In the genomic region with DNA sequence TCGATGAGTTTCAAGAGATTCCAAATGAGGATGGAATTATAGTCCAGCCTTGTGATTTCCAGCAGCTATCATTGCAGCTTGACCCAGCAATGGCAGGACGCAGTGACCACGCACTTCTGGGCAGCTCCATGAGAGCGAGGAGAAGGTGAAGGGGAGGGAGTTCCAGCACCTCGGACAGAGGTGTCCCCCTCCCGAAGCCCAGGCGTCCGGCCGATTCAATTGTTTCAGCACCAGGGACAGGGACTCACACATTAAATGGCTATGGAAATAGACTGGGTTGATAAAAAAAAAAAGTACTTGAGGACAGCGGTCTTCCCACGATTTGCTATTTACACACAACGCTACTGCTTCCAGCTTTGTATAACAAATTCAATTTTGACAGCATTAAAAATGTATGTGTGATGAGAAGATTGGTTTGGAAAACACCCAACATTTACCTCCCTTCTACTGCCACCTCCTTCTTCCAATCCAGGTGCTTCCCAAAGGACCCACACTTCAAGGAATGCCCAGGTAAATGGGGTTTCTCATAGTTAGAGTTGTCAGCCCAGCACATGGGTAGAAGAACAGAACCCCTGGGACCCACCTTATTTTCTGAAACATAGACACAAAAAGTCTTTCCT, we compare ENCODE assay signal across 1 cellular context.
A peak's percentile ranks its signal among the peaks of the same experiment; 100 is the strongest.
TF ChIP-seq lines count a peak whose summit lies in the region.

No MANE protein-coding gene starts in this region.

TF ChIP-seq in HepG2, 621 proteins besides CTCF, POLR2A, EP300 and RAD21 (continued from another document and continues in another):
- peak; percentile 30 for TF ChIP-seq ZNF687 (CRISPR knock-in tag; IDR thresholded peaks at IDR 0.05)
- TF ChIP-seq TBX3 (IDR thresholded peaks at IDR 0.05; ENCODE audit: borderline replicate concordance) = no peak
- TF ChIP-seq ZNF431 (CRISPR knock-in tag; IDR thresholded peaks at IDR 0.05; ENCODE audit: borderline replicate concordance, low read depth) = peak; percentile 93
- no peak for TF ChIP-seq TBP (CRISPR knock-in tag; IDR thresholded peaks at IDR 0.05)
- TF ChIP-seq GFI1 (CRISPR knock-in tag; IDR thresholded peaks at IDR 0.05; ENCODE audit: borderline replicate concordance) = peak; percentile 58; the same call in 1 of the 2 replicates
- TF ChIP-seq ZSCAN31 (CRISPR knock-in tag; IDR thresholded peaks at IDR 0.05; ENCODE audit: low read depth) = peak; percentile 81; the same call in 1 of the 2 replicates
- TF ChIP-seq KAT2B (IDR thresholded peaks at IDR 0.05; ENCODE audit: borderline replicate concordance, low read depth, low read length) = no peak
- TF ChIP-seq, protein P1, sequence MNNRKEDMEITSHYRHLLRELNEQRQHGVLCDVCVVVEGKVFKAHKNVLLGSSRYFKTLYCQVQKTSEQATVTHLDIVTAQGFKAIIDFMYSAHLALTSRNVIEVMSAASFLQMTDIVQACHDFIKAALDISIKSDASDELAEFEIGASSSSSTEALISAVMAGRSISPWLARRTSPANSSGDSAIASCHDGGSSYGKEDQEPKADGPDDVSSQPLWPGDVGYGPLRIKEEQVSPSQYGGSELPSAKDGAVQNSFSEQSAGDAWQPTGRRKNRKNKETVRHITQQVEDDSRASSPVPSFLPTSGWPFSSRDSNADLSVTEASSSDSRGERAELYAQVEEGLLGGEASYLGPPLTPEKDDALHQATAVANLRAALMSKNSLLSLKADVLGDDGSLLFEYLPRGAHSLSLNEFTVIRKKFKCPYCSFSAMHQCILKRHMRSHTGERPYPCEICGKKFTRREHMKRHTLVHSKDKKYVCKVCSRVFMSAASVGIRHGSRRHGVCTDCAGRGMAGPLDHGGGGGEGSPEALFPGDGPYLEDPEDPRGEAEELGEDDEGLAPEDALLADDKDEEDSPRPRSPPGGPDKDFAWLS (CRISPR knock-in tag; IDR thresholded peaks at IDR 0.05; ENCODE audit: borderline replicate concordance) = no peak
- peak; percentile 52; the same call in 1 of the 2 replicates for TF ChIP-seq FOXA3 (CRISPR knock-in tag; IDR thresholded peaks at IDR 0.05)
- peak; percentile 94 for TF ChIP-seq TP53 (CRISPR knock-in tag; conservative IDR thresholded peaks at IDR 0.05)
- peak; percentile 89; the same call in 1 of the 2 replicates for TF ChIP-seq FOXK1 (CRISPR knock-in tag; IDR thresholded peaks at IDR 0.05; ENCODE audit: borderline replicate concordance, low read depth)
- TF ChIP-seq ZNF75D (CRISPR knock-in tag; IDR thresholded peaks at IDR 0.05; ENCODE audit: borderline replicate concordance) = peak; percentile 95
- peak; percentile 78 for TF ChIP-seq ETV5 (CRISPR knock-in tag; IDR thresholded peaks at IDR 0.05; ENCODE audit: borderline replicate concordance)
- TF ChIP-seq, protein P2, sequence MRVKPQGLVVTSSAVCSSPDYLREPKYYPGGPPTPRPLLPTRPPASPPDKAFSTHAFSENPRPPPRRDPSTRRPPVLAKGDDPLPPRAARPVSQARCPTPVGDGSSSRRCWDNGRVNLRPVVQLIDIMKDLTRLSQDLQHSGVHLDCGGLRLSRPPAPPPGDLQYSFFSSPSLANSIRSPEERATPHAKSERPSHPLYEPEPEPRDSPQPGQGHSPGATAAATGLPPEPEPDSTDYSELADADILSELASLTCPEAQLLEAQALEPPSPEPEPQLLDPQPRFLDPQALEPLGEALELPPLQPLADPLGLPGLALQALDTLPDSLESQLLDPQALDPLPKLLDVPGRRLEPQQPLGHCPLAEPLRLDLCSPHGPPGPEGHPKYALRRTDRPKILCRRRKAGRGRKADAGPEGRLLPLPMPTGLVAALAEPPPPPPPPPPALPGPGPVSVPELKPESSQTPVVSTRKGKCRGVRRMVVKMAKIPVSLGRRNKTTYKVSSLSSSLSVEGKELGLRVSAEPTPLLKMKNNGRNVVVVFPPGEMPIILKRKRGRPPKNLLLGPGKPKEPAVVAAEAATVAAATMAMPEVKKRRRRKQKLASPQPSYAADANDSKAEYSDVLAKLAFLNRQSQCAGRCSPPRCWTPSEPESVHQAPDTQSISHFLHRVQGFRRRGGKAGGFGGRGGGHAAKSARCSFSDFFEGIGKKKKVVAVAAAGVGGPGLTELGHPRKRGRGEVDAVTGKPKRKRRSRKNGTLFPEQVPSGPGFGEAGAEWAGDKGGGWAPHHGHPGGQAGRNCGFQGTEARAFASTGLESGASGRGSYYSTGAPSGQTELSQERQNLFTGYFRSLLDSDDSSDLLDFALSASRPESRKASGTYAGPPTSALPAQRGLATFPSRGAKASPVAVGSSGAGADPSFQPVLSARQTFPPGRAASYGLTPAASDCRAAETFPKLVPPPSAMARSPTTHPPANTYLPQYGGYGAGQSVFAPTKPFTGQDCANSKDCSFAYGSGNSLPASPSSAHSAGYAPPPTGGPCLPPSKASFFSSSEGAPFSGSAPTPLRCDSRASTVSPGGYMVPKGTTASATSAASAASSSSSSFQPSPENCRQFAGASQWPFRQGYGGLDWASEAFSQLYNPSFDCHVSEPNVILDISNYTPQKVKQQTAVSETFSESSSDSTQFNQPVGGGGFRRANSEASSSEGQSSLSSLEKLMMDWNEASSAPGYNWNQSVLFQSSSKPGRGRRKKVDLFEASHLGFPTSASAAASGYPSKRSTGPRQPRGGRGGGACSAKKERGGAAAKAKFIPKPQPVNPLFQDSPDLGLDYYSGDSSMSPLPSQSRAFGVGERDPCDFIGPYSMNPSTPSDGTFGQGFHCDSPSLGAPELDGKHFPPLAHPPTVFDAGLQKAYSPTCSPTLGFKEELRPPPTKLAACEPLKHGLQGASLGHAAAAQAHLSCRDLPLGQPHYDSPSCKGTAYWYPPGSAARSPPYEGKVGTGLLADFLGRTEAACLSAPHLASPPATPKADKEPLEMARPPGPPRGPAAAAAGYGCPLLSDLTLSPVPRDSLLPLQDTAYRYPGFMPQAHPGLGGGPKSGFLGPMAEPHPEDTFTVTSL (CRISPR knock-in tag; IDR thresholded peaks at IDR 0.05; ENCODE audit: borderline replicate concordance) = no peak
- peak; percentile 94; the same call in 1 of the 2 replicates for TF ChIP-seq IRF9 (CRISPR knock-in tag; IDR thresholded peaks at IDR 0.05; ENCODE audit: borderline replicate concordance)
- no peak for TF ChIP-seq ZNF350 (CRISPR knock-in tag; IDR thresholded peaks at IDR 0.05; ENCODE audit: borderline replicate concordance, low read depth)
- TF ChIP-seq, protein P3, sequence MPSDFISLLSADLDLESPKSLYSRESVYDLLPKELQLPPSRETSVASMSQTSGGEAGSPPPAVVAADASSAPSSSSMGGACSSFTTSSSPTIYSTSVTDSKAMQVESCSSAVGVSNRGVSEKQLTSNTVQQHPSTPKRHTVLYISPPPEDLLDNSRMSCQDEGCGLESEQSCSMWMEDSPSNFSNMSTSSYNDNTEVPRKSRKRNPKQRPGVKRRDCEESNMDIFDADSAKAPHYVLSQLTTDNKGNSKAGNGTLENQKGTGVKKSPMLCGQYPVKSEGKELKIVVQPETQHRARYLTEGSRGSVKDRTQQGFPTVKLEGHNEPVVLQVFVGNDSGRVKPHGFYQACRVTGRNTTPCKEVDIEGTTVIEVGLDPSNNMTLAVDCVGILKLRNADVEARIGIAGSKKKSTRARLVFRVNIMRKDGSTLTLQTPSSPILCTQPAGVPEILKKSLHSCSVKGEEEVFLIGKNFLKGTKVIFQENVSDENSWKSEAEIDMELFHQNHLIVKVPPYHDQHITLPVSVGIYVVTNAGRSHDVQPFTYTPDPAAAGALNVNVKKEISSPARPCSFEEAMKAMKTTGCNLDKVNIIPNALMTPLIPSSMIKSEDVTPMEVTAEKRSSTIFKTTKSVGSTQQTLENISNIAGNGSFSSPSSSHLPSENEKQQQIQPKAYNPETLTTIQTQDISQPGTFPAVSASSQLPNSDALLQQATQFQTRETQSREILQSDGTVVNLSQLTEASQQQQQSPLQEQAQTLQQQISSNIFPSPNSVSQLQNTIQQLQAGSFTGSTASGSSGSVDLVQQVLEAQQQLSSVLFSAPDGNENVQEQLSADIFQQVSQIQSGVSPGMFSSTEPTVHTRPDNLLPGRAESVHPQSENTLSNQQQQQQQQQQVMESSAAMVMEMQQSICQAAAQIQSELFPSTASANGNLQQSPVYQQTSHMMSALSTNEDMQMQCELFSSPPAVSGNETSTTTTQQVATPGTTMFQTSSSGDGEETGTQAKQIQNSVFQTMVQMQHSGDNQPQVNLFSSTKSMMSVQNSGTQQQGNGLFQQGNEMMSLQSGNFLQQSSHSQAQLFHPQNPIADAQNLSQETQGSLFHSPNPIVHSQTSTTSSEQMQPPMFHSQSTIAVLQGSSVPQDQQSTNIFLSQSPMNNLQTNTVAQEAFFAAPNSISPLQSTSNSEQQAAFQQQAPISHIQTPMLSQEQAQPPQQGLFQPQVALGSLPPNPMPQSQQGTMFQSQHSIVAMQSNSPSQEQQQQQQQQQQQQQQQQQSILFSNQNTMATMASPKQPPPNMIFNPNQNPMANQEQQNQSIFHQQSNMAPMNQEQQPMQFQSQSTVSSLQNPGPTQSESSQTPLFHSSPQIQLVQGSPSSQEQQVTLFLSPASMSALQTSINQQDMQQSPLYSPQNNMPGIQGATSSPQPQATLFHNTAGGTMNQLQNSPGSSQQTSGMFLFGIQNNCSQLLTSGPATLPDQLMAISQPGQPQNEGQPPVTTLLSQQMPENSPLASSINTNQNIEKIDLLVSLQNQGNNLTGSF (CRISPR knock-in tag; IDR thresholded peaks at IDR 0.05) = peak; percentile 98
- peak; percentile 89; the same call in 1 of the 2 replicates for TF ChIP-seq ZNF546 (CRISPR knock-in tag; conservative IDR thresholded peaks at IDR 0.05)
- peak; percentile 80; the same call in 1 of the 2 replicates for TF ChIP-seq REL (CRISPR knock-in tag; conservative IDR thresholded peaks at IDR 0.05)
- peak; percentile 97 for TF ChIP-seq MYNN (CRISPR knock-in tag; IDR thresholded peaks at IDR 0.05; ENCODE audit: low read depth)
- TF ChIP-seq, protein P4, sequence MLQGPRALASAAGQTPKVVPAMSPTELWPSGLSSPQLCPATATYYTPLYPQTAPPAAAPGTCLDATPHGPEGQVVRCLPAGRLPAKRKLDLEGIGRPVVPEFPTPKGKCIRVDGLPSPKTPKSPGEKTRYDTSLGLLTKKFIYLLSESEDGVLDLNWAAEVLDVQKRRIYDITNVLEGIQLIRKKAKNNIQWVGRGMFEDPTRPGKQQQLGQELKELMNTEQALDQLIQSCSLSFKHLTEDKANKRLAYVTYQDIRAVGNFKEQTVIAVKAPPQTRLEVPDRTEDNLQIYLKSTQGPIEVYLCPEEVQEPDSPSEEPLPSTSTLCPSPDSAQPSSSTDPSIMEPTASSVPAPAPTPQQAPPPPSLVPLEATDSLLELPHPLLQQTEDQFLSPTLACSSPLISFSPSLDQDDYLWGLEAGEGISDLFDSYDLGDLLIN (CRISPR knock-in tag; IDR thresholded peaks at IDR 0.05; ENCODE audit: borderline replicate concordance) = peak; percentile 91; the same call in 1 of the 2 replicates
- TF ChIP-seq SMC3 (IDR thresholded peaks at IDR 0.05; ENCODE audit: low read length) = no peak
- peak; percentile 65; the same call in 1 of the 2 replicates for TF ChIP-seq ZNF777 (CRISPR knock-in tag; IDR thresholded peaks at IDR 0.05)
- TF ChIP-seq ZNF367 (CRISPR knock-in tag; IDR thresholded peaks at IDR 0.05; ENCODE audit: borderline replicate concordance) = peak; percentile 98; the same call in 1 of the 2 replicates
- peak; percentile 96 for TF ChIP-seq XBP1 (CRISPR knock-in tag; IDR thresholded peaks at IDR 0.05)
- TF ChIP-seq, protein P5, sequence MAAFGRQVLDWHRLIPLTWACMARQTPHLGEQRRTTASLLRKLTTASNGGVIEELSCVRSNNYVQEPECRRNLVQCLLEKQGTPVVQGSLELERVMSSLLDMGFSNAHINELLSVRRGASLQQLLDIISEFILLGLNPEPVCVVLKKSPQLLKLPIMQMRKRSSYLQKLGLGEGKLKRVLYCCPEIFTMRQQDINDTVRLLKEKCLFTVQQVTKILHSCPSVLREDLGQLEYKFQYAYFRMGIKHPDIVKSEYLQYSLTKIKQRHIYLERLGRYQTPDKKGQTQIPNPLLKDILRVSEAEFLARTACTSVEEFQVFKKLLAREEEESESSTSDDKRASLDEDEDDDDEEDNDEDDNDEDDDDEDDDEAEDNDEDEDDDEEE (CRISPR knock-in tag; IDR thresholded peaks at IDR 0.05) = peak; percentile 97
- TF ChIP-seq, protein P6, sequence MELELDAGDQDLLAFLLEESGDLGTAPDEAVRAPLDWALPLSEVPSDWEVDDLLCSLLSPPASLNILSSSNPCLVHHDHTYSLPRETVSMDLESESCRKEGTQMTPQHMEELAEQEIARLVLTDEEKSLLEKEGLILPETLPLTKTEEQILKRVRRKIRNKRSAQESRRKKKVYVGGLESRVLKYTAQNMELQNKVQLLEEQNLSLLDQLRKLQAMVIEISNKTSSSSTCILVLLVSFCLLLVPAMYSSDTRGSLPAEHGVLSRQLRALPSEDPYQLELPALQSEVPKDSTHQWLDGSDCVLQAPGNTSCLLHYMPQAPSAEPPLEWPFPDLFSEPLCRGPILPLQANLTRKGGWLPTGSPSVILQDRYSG (CRISPR knock-in tag; IDR thresholded peaks at IDR 0.05) = peak; percentile 97
- TF ChIP-seq ZNF101 (CRISPR knock-in tag; IDR thresholded peaks at IDR 0.05; ENCODE audit: borderline replicate concordance, low read depth) = peak; percentile 80; the same call in 1 of the 2 replicates
- no peak for TF ChIP-seq SRSF4 (IDR thresholded peaks at IDR 0.05; ENCODE audit: low read depth, low read length, poor library complexity, severe bottlenecking)
- TF ChIP-seq ZNF792 (CRISPR knock-in tag; IDR thresholded peaks at IDR 0.05) = peak; percentile 97
- peak; percentile 86 for TF ChIP-seq KMT2B (CRISPR knock-in tag; IDR thresholded peaks at IDR 0.05)
- peak; percentile 81; the same call in 1 of the 2 replicates for TF ChIP-seq SALL2 (CRISPR knock-in tag; IDR thresholded peaks at IDR 0.05)
